ENCODE assay signal across 8 cellular contexts in genomic region chrX:24023538-24023937, GRCh38. TPM values are rescaled to one million over a fixed set of nuclear protein-coding genes. Genes with fewer than 3 reads are reported as not detected.
DNase-seq lines count a peak whose midpoint lies in the region; ATAC-seq and TF ChIP-seq lines count a peak whose summit lies in the region.

No MANE protein-coding gene starts in this region.

- no peaks in the 10 kb centered on the region for H3K36me3 ChIP-seq in CD4-positive, CD25-positive, alpha-beta regulatory T cell (ENCODE audit: control insufficient read depth, insufficient read depth, low read length)
- no peaks in the 10 kb centered on the region for H3K36me3 ChIP-seq in Loucy (ENCODE audit: insufficient read depth, low read length)
- no peaks in the 10 kb centered on the region for H3K36me3 ChIP-seq in neural cell (ENCODE audit: insufficient read depth, low read length)

- H3K9me3 ChIP-seq in CD4-positive, CD25-positive, alpha-beta regulatory T cell (ENCODE audit: control insufficient read depth in 2 of 2, low read length in 2 of 2): no peaks in the 10 kb centered on the region
- H3K9me3 ChIP-seq in Loucy (ENCODE audit: insufficient read depth, low read depth, low read length): no peaks in the 10 kb centered on the region
- no peaks in the 10 kb centered on the region for H3K9me3 ChIP-seq in neural cell (ENCODE audit: low read length)

- no peak for TF ChIP-seq RAD21 in neural cell (conservative IDR thresholded peaks at IDR 0.05)

- peak overlapping the region; percentile 90 for H3K27ac ChIP-seq in CD4-positive, CD25-positive, alpha-beta regulatory T cell (ENCODE audit: insufficient read depth, low read length, poor library complexity, severe bottlenecking)
- peak overlapping the region; percentile 74 for H3K27ac ChIP-seq in neural cell (ENCODE audit: low read length)

- H3K4me3 ChIP-seq in CD4-positive, CD25-positive, alpha-beta regulatory T cell (ENCODE audit: low read depth, low read length): peak overlapping the region; percentile 94
- H3K4me3 ChIP-seq in Loucy (ENCODE audit: low read length, poor library complexity, severe bottlenecking) (peak overlapping the region; percentile 96), neural cell (ENCODE audit: low read length) (peak overlapping the region; percentile 78)

- H3K27me3 Mint-ChIP-seq in CD4-positive, CD25-positive, alpha-beta regulatory T cell: no peaks in the 10 kb centered on the region
- no peaks in the 10 kb centered on the region for H3K27me3 Mint-ChIP-seq in dendritic cell treated with granulocyte-macrophage colony-stimulating factor and Interleukin-4, amounts not matched to agents 40 ng/mL and 50 ng/mL, for 4 days

- peaks cover 4% of the 10 kb centered on the region for H3K36me3 Mint-ChIP-seq in CD4-positive, CD25-positive, alpha-beta regulatory T cell
- peaks cover 6% of the 10 kb centered on the region for H3K36me3 Mint-ChIP-seq in dendritic cell treated with granulocyte-macrophage colony-stimulating factor and Interleukin-4, amounts not matched to agents 40 ng/mL and 50 ng/mL, for 4 days (ENCODE audit: low read depth)

- no peaks in the 10 kb centered on the region for H3K9me3 Mint-ChIP-seq in CD4-positive, CD25-positive, alpha-beta regulatory T cell
- no peaks in the 10 kb centered on the region for H3K9me3 Mint-ChIP-seq in dendritic cell treated with granulocyte-macrophage colony-stimulating factor and Interleukin-4, amounts not matched to agents 40 ng/mL and 50 ng/mL, for 4 days

- peaks cover 12 to 38% (median 30%) of the 10 kb centered on the region in 4 donors for H3K4me1 Mint-ChIP-seq in CD4-positive, CD25-positive, alpha-beta regulatory T cell
- peaks cover 18% of the 10 kb centered on the region for H3K4me1 Mint-ChIP-seq in dendritic cell treated with granulocyte-macrophage colony-stimulating factor and Interleukin-4, amounts not matched to agents 40 ng/mL and 50 ng/mL, for 4 days (ENCODE audit: low read depth)

- H3K9me2 ChIP-seq in Loucy (replicated peaks; ENCODE audit: low read depth, low read length) (no peaks in the 10 kb centered on the region), neural cell (ENCODE audit: insufficient read depth, low read length) (no peaks in the 10 kb centered on the region)

- ATAC-seq in CD4-positive, CD25-positive, alpha-beta regulatory T cell (ENCODE audit: low read depth in 2 of 2): no peak
- ATAC-seq in GM21717 (IDR thresholded peaks at IDR 0.05; ENCODE audit: unreplicated experiment): no peak

- H3K27me3 ChIP-seq in CD4-positive, CD25-positive, alpha-beta regulatory T cell (ENCODE audit: control insufficient read depth, insufficient read depth, low read length): no peaks in the 10 kb centered on the region
- no peaks in the 10 kb centered on the region for H3K27me3 ChIP-seq in Loucy (ENCODE audit: insufficient read depth, low read length, poor library complexity, severe bottlenecking)
- H3K27me3 ChIP-seq in neural cell (ENCODE audit: insufficient read depth, low read depth, low read length): no peaks in the 10 kb centered on the region

- TF ChIP-seq EP300 in neural cell (conservative IDR thresholded peaks at IDR 0.05; ENCODE audit: poor library complexity, severe bottlenecking): no peak

- peaks cover 26% of the 10 kb centered on the region for H4K20me1 ChIP-seq in Loucy (ENCODE audit: insufficient read depth, low read length, poor library complexity, severe bottlenecking)
- no peaks in the 10 kb centered on the region for H4K20me1 ChIP-seq in neural cell (ENCODE audit: insufficient read depth)

- peak overlapping the region in 1 of 3 donors; percentile 56 for H3K27ac Mint-ChIP-seq in CD4-positive, CD25-positive, alpha-beta regulatory T cell
- H3K27ac Mint-ChIP-seq in dendritic cell treated with granulocyte-macrophage colony-stimulating factor and Interleukin-4, amounts not matched to agents 40 ng/mL and 50 ng/mL, for 4 days: peak overlapping the region; percentile 83

- TF ChIP-seq CTCF in Loucy (conservative IDR thresholded peaks at IDR 0.05; ENCODE audit: low read length) (no peak), neural cell (IDR thresholded peaks at IDR 0.05; ENCODE audit: poor library complexity, severe bottlenecking) (no peak)

- peak overlapping the region; percentile 90 to 96 (median 92) for H3K4me3 Mint-ChIP-seq in CD4-positive, CD25-positive, alpha-beta regulatory T cell
- H3K4me3 Mint-ChIP-seq in dendritic cell treated with granulocyte-macrophage colony-stimulating factor and Interleukin-4, amounts not matched to agents 40 ng/mL and 50 ng/mL, for 4 days: peak overlapping the region; percentile 71

- H3K4me1 ChIP-seq in CD4-positive, CD25-positive, alpha-beta regulatory T cell (ENCODE audit: control insufficient read depth, insufficient read depth, low read length, poor library complexity, severe bottlenecking): peaks cover 27% of the 10 kb centered on the region
- peaks cover 18% of the 10 kb centered on the region for H3K4me1 ChIP-seq in Loucy (ENCODE audit: insufficient read depth, low read length, poor library complexity, severe bottlenecking)

- no peaks in the 10 kb centered on the region for H3F3A ChIP-seq in Loucy (ENCODE audit: low read depth)
- no peaks in the 10 kb centered on the region for H3F3A ChIP-seq in neural cell (ENCODE audit: insufficient read depth, low read length, poor library complexity, severe bottlenecking)

- peaks cover 64% of the 10 kb centered on the region for H3K79me2 ChIP-seq in Loucy (ENCODE audit: insufficient read depth, low read length)
- H3K79me2 ChIP-seq in neural cell (replicated peaks; ENCODE audit: insufficient read depth, low read length): peaks cover 13% of the 10 kb centered on the region

- no peak for DNase-seq in CD4-positive, CD25-positive, alpha-beta regulatory T cell
- DNase-seq in SKM-1 treated with dmso at 0.1 percent for 144 hours (lab: John Stamatoyannopoulos, UW; ENCODE audit: unreplicated experiment) (no peak), posterior vena cava (ENCODE audit: low spot score) (no peak)
- DNase-seq in stimulated activated CD4-positive, alpha-beta T cell treated with anti-CD3 and anti-CD28 coated beads, Interleukin-15, amount 100 ng/mL, for 24 hours: no peak

- H3K4me2 ChIP-seq in Loucy (ENCODE audit: low read depth, low read length, poor library complexity, severe bottlenecking) (peak overlapping the region; percentile 79), neural cell (ENCODE audit: low read length) (peak overlapping the region; percentile 78)

- intact Hi-C loops in dendritic cell treated with granulocyte-macrophage colony-stimulating factor and Interleukin-4, amounts not matched to agents 40 ng/mL and 50 ng/mL, for 4 days (cut with micrococcal nuclease): loop anchor here (5.0 kb wide), 1 partner anchor 71 kb away; no protein-coding TSS in a partner anchor
- intact Hi-C loops in posterior vena cava (cut with DNase I): no loop called here

- no peak overlapping the region; the same call in 1 of the 2 replicates for H2AFZ ChIP-seq in Loucy (ENCODE audit: low read length)
- H2AFZ ChIP-seq in neural cell (ENCODE audit: low read depth, low read length): no peak overlapping the region

- H3K9ac ChIP-seq in Loucy (ENCODE audit: low read depth, low read length, poor library complexity, severe bottlenecking) (peak overlapping the region; percentile 92), neural cell (ENCODE audit: low read length) (peak overlapping the region; percentile 75)

TF ChIP-seq in neural cell, 6 proteins besides CTCF, POLR2A, EP300 and RAD21:
- TF ChIP-seq SMC3 (conservative IDR thresholded peaks at IDR 0.05; ENCODE audit: poor library complexity): no peak

RNA-seq across cellular contexts. Expression of gene KLHL15, which starts 3.4 kb away (rescaled TPM):
- total RNA-seq in CD4-positive, CD25-positive, alpha-beta regulatory T cell: 29.2 TPM
- 1 to 10 TPM; 1.8 to 2.2 (median 2.0) TPM for polyA plus RNA-seq in CD4-positive, CD25-positive, alpha-beta regulatory T cell
- 11.2 and 12.9 TPM in 2 replicates for polyA plus RNA-seq in neural cell
- polyA minus RNA-seq in neural cell: 34.8 and 36.7 TPM in 2 replicates
- 1 to 10 TPM; 6.3 to 7.2 TPM for total RNA-seq in posterior vena cava

RNA-seq across cellular contexts. Expression of gene EIF2S3, which starts 31.2 kb away (rescaled TPM):
- total RNA-seq in CD4-positive, CD25-positive, alpha-beta regulatory T cell: 228 TPM
- 100 to 1,000 TPM in 2 of 4 donors, 10 to 100 TPM in 2; 55.7 to 137 (median 111) TPM for polyA plus RNA-seq in CD4-positive, CD25-positive, alpha-beta regulatory T cell
- polyA plus RNA-seq in neural cell: 93.9 and 95.9 TPM in 2 replicates
- polyA minus RNA-seq in neural cell: 166 and 183 TPM in 2 replicates
- total RNA-seq in posterior vena cava: 100 to 1,000 TPM; 114 to 122 TPM
